In the genomic region with DNA sequence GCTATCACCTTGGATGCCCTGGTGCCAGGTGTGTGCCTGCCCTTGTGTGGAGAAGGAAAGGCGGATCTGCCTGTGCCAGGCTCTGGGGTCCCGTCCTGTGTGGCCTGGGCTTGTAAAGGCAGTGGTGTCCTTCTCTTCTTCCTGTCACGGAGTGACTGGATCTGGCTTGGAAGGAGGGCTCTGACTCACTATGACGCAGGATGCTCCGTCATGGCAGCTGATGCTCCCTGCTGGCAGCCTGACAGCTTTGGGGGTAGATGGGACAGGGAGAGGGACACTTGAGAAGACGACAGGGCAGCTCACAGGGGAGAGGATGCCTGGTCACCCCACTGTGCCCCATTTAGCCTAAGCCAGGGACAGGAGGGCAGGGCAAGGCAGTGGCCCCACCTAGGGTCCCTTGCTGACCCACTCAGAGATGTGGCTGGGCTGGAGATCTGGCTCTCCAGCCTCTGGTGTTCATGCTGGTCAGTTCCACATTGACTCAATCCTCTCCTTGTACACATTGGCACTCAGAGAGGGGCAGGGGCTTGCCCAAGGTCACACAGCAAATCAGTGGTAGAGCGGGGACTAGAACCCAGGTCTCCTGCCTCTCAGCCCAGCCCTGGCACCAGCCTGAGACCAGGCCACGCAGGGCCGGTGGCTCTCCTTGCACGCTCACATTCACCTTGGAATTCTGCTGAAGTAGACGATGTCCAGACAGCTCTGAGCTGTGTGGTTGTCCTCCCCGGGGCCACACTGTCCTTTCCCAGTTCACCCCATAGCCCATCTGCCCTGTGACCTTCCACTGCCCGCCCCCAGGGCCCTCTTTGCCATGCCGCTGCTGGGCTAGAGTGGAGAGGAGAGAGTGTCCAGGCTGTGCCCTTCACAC, we compare ENCODE assay signal across 12 cellular contexts. TPM values are rescaled to one million over a fixed set of nuclear protein-coding genes. Genes with fewer than 3 reads are reported as not detected.
A peak's percentile ranks its signal among the peaks of the same experiment; 100 is the strongest.
DNase-seq lines count a peak whose midpoint lies in the region; ATAC-seq and TF ChIP-seq lines count a peak whose summit lies in the region.
"Had no signal": no experiment of that assay in that cellular context is flagged by ENCODE, and none has a peak within 500 bp of the region (broad histone marks: within the 10 kb centered on the region; RNA-seq: fewer than 3 reads in every experiment).

No MANE protein-coding gene starts in this region.

- H3K4me1 ChIP-seq in suprapubic skin = peaks cover 62% of the 10 kb centered on the region

- CTCF ChIA-PET in BJ (lab: Yijun Ruan, JAX) = interaction anchor here (0.7 to 18.0 kb wide), 8 partner anchors 9 to 287 kb away, joined by 3 to 584 read pairs (median 10); no protein-coding TSS in a partner anchor
- CTCF ChIA-PET in T-cell (lab: Charles Lee) = interaction anchor here in 1 of 2 donors (0.6 kb wide), 1 partner anchor 421 kb away, joined by 3 read pairs; no protein-coding TSS in a partner anchor

- H3K9me3 ChIP-seq in MG63 = no peaks in the 10 kb centered on the region
- no peaks in the 10 kb centered on the region for H3K9me3 ChIP-seq in suprapubic skin

- H3K36me3 Mint-ChIP-seq in chondrocyte (ENCODE audit: low read depth) (no peaks in the 10 kb centered on the region), nephron progenitor cell (ENCODE audit: low read depth) (no peaks in the 10 kb centered on the region), T-cell (no peaks in the 10 kb centered on the region)
- H3K36me3 Mint-ChIP-seq: activated naive CD4-positive, alpha-beta T cell treated with anti-CD3 and anti-CD28 coated beads, Interleukin-2, amount 50 U/mL, for 72 hours had no signal

- DNase-seq in BJ (ENCODE audit: low read depth) (peak; percentile 59), MG63 (peak; percentile 86), chondrocyte (ENCODE audit: low spot score) (no peak), nephron progenitor cell (no peak), T-cell (no peak), suprapubic skin (ENCODE audit: low spot score in 2 of 2) (no peak)
- DNase-seq: activated B cell treated with CpG ODN at 0.5 μM for 24 hours, DND-41 had no signal

- H3K27me3 Mint-ChIP-seq in chondrocyte (ENCODE audit: low read depth) (no peaks in the 10 kb centered on the region), nephron progenitor cell (ENCODE audit: low read depth, poor library complexity) (peaks cover 50% of the 10 kb centered on the region), T-cell (peaks cover 10 to 12% of the 10 kb centered on the region in 2 donors)

- H3K4me3 Mint-ChIP-seq in chondrocyte (ENCODE audit: unreplicated experiment) = no peak overlapping the region
- H3K4me3 Mint-ChIP-seq in nephron progenitor cell = peak overlapping the region; percentile 52
- H3K4me3 Mint-ChIP-seq in T-cell = no peak overlapping the region
- H3K4me3 Mint-ChIP-seq: activated B cell treated with CpG ODN at 0.5 μM for 24 hours had no signal

- POLR2A ChIA-PET in BJ (lab: Charles Lee) (no interaction called here), T-cell (lab: Charles Lee) (no interaction called here)

- no peak overlapping the region for H3K27ac ChIP-seq in suprapubic skin

- TF ChIP-seq POLR2A in suprapubic skin (IDR thresholded peaks at IDR 0.05) = no peak

- H3K9me3 Mint-ChIP-seq in chondrocyte (ENCODE audit: low read depth) (no peaks in the 10 kb centered on the region), nephron progenitor cell (no peaks in the 10 kb centered on the region), T-cell (no peaks in the 10 kb centered on the region)
- H3K9me3 Mint-ChIP-seq: activated B cell treated with CpG ODN at 0.5 μM for 24 hours; activated naive CD4-positive, alpha-beta T cell treated with anti-CD3 and anti-CD28 coated beads, Interleukin-2, amount 50 U/mL, for 72 hours had no signal

- H3K4me3 ChIP-seq in BJ (ENCODE audit: low read depth, low read length) (no peak overlapping the region), MG63 (no peak overlapping the region), suprapubic skin (no peak overlapping the region)

- H3K36me3 ChIP-seq in BJ (ENCODE audit: control insufficient read depth, insufficient read depth, low read length) (no peaks in the 10 kb centered on the region), MG63 (no peaks in the 10 kb centered on the region), suprapubic skin (no peaks in the 10 kb centered on the region)

- ATAC-seq in T-cell (replicated peaks in 1 of 4) = no peak
- ATAC-seq in GM18511 (IDR thresholded peaks at IDR 0.05; ENCODE audit: unreplicated experiment) = no peak
- ATAC-seq in GM18870 (IDR thresholded peaks at IDR 0.05; ENCODE audit: unreplicated experiment) = no peak
- ATAC-seq: activated naive CD4-positive, alpha-beta T cell treated with anti-CD3 and anti-CD28 coated beads, Interleukin-2, amount 50 U/mL, for 72 hours had no signal

- H3K27me3 ChIP-seq in BJ (ENCODE audit: control insufficient read depth, insufficient read depth, low read length) (no peaks in the 10 kb centered on the region), MG63 (no peaks in the 10 kb centered on the region), suprapubic skin (peaks cover 5% of the 10 kb centered on the region)

- WGBS in suprapubic skin = 57% methylated on average over 6 of the region's 14 CpGs

- H3K4me1 Mint-ChIP-seq in chondrocyte (ENCODE audit: low read depth) (peaks cover 24% of the 10 kb centered on the region), nephron progenitor cell (peaks cover 30% of the 10 kb centered on the region), T-cell (peaks cover 12 to 25% (median 17%) of the 10 kb centered on the region in 3 donors)

- no peak for TF ChIP-seq CTCF in BJ (IDR thresholded peaks at IDR 0.05; ENCODE audit: insufficient read depth, low read depth, low read length)
- TF ChIP-seq CTCF in chondrocyte (IDR thresholded peaks at IDR 0.05) = no peak
- TF ChIP-seq CTCF in nephron progenitor cell (IDR thresholded peaks at IDR 0.05) = no peak
- TF ChIP-seq CTCF in suprapubic skin (IDR thresholded peaks at IDR 0.05) = no peak

- no peak for TF ChIP-seq EP300 in suprapubic skin (IDR thresholded peaks at IDR 0.05)

- peak overlapping the region; percentile 68 for H3K27ac Mint-ChIP-seq in chondrocyte (ENCODE audit: unreplicated experiment)
- no peak overlapping the region for H3K27ac Mint-ChIP-seq in nephron progenitor cell
- no peak overlapping the region for H3K27ac Mint-ChIP-seq in T-cell
- H3K27ac Mint-ChIP-seq: activated B cell treated with CpG ODN at 0.5 μM for 24 hours had no signal

RNA-seq across cellular contexts. Expression of gene FAM131C, which starts 2.8 kb away (rescaled TPM):
- polyA plus RNA-seq in BJ (2011; rRNA removed) = 0.34 and 0.47 TPM in 2 replicates
- polyA minus RNA-seq in BJ (2011; rRNA and poly(A)+ RNA removed) = 0.24 and 1.3 TPM in 2 replicates
- 0.15 and 2.1 TPM in 2 replicates for total RNA-seq in MG63 (2014; rRNA removed; shearing (Covaris generic); ENCODE audit: low replicate concordance)
- total RNA-seq in chondrocyte (0.24 to 0.72 TPM (median 0.70 TPM) in 3 replicates), T-cell (under 1 TPM in 1 of 5 donors, not detected in 4; 0.30 TPM), suprapubic skin (1 to 10 TPM in 2 of 4 donors, under 1 TPM in 1, not detected in 1; 0.72 to 1.6 (median 1.2) TPM)
- total RNA-seq: activated B cell treated with CpG ODN at 0.5 μM for 24 hours, skeletal muscle tissue had no signal

RNA-seq across cellular contexts. Expression of gene CLCNKB, which starts 32.7 kb away (rescaled TPM):
- 0.42 and 0.83 TPM in 2 replicates for polyA plus RNA-seq in BJ (2011; rRNA removed)
- 0.31 and 0.71 TPM in 2 replicates for polyA minus RNA-seq in BJ (2011; rRNA and poly(A)+ RNA removed)
- total RNA-seq in MG63 (2014; rRNA removed; shearing (Covaris generic); ENCODE audit: low replicate concordance) = not detected in 2 replicates
- total RNA-seq in chondrocyte (0.57 to 0.69 TPM in 2 of 3 replicates, not detected in the other), T-cell (not detected), suprapubic skin (under 1 TPM in 1 of 4 donors, not detected in 3; 0.42 TPM)
- total RNA-seq: activated B cell treated with CpG ODN at 0.5 μM for 24 hours; activated naive CD4-positive, alpha-beta T cell treated with anti-CD3 and anti-CD28 coated beads, Interleukin-2, amount 50 U/mL, for 72 hours; skeletal muscle tissue had no signal

RNA-seq across cellular contexts. Expression of gene CLCNKA, which starts 54.4 kb away (rescaled TPM):
- polyA plus RNA-seq in BJ (2011; rRNA removed) = 0.20 and 0.28 TPM in 2 replicates
- polyA minus RNA-seq in BJ (2011; rRNA and poly(A)+ RNA removed) = 0.19 TPM in 1 of 2 replicates, not detected in the other
- not detected in 2 replicates for total RNA-seq in MG63 (2014; rRNA removed; shearing (Covaris generic); ENCODE audit: low replicate concordance)
- 0.12 to 0.31 TPM (median 0.21 TPM) in 3 replicates for total RNA-seq in chondrocyte
- total RNA-seq in T-cell = not detected
- total RNA-seq in suprapubic skin = 1 to 10 TPM in 1 of 4 donors, under 1 TPM in 2, not detected in 1; 0.23 to 1.9 (median 0.51) TPM

RNA-seq across cellular contexts. Expression of gene HSPB7, which starts 58.4 kb away (rescaled TPM):
- polyA plus RNA-seq in BJ (2011; rRNA removed) = 32.5 and 66.6 TPM in 2 replicates
- 26.1 and 30.3 TPM in 2 replicates for polyA minus RNA-seq in BJ (2011; rRNA and poly(A)+ RNA removed)
- total RNA-seq in MG63 (2014; rRNA removed; shearing (Covaris generic); ENCODE audit: low replicate concordance) = 1.9 and 4.5 TPM in 2 replicates
- total RNA-seq in chondrocyte (61.2 to 160 TPM (median 160 TPM) in 3 replicates), T-cell (under 1 TPM in 1 of 5 donors, not detected in 4; 0.19 TPM), suprapubic skin (1 to 10 TPM; 1.9 to 7.0 (median 3.3) TPM)
- total RNA-seq: activated B cell treated with CpG ODN at 0.5 μM for 24 hours; activated naive CD4-positive, alpha-beta T cell treated with anti-CD3 and anti-CD28 coated beads, Interleukin-2, amount 50 U/mL, for 72 hours had no signal

Comparison
In these comparisons a context has a peak if more than half of its experiments do, and no peak if none do; other contexts are left out.
1. DNase-seq: peak in BJ (single experiment) and MG63 (single experiment); none in chondrocyte (single experiment), nephron progenitor cell (single experiment), T-cell (0 of 34) and suprapubic skin (0 of 2).